ENCODE assay signal across 8 cellular contexts in genomic region chr20:17995967-17996819, GRCh38. TPM values are rescaled to one million over a fixed set of nuclear protein-coding genes. Genes with fewer than 3 reads are reported as not detected.
A peak's percentile ranks its signal among the peaks of the same experiment; 100 is the strongest.
DNase-seq lines count a peak whose midpoint lies in the region; ATAC-seq and TF ChIP-seq lines count a peak whose summit lies in the region.

No MANE protein-coding gene starts in this region.

- H3K27me3 Mint-ChIP-seq in MCF 10A (ENCODE audit: insufficient read depth, unreplicated experiment), result no peaks in the 10 kb centered on the region

- peaks cover 14% of the 10 kb centered on the region for H3K4me1 Mint-ChIP-seq in MCF 10A (ENCODE audit: insufficient read depth, unreplicated experiment)

- TF ChIP-seq CTCF in GM12864 (IDR thresholded peaks at IDR 0.05; ENCODE audit: low read depth, low read length, missing control alignments), result peak; percentile 96
- peak; percentile 89 for TF ChIP-seq CTCF in MCF 10A (IDR thresholded peaks at IDR 0.05; ENCODE audit: unreplicated experiment)

- intact Hi-C loops in MCF 10A (cut with micrococcal nuclease), result loop anchor here (1.0 to 10.0 kb wide), 6 partner anchors 29 to 491 kb away; partner anchors contain the start of gene BFSP1

- CTCF ChIA-PET in MCF 10A (lab: Yijun Ruan, JAX), result interaction anchor here (0.5 to 6.0 kb wide), 56 partner anchors 9 to 1004 kb away, joined by 3 to 68 read pairs (median 4); partner anchors contain the start of genes MGME1 and SNX5

- no peak for ATAC-seq in HG03097 (IDR thresholded peaks at IDR 0.05; ENCODE audit: low FRiP score, unreplicated experiment)

- POLR2A ChIA-PET in MCF 10A (lab: Yijun Ruan, JAX), result interaction anchor here (0.6 to 3.4 kb wide), 10 partner anchors 23 to 491 kb away, joined by 3 to 23 read pairs (median 6); partner anchors contain the start of gene RRBP1

- peaks cover 14% of the 10 kb centered on the region for H3K36me3 Mint-ChIP-seq in MCF 10A (ENCODE audit: insufficient read depth, unreplicated experiment)

- no peak overlapping the region for H3K27ac Mint-ChIP-seq in MCF 10A (ENCODE audit: low read depth, unreplicated experiment)

- H3K4me3 ChIP-seq in GM12864 (ENCODE audit: low read depth, low read length), result no peak overlapping the region

- H3K4me3 Mint-ChIP-seq in MCF 10A (ENCODE audit: unreplicated experiment), result no peak overlapping the region

- no TSS peak for BruUV-seq in MCF 10A (replicated peaks; lab: Mats Ljungman, UMichigan)

- peak; percentile 50 for DNase-seq in ACHN
- no peak for DNase-seq in GM12864 (ENCODE audit: low read depth)
- DNase-seq in LoVo (ENCODE audit: low spot score), result peak; percentile 61
- DNase-seq in SK-MEL-5 (ENCODE audit: low read depth, low spot score), result peak; percentile 82
- DNase-seq in MCF 10A (ENCODE audit: unreplicated experiment), result peak; percentile 75
- DNase-seq in kidney tubule cell (ENCODE audit: low spot score), result peak; percentile 64
- DNase-seq in stimulated activated CD4-positive, alpha-beta T cell treated with anti-CD3 and anti-CD28 coated beads, TNF-alpha, amount 100 ng/mL, for 48 hours (ENCODE audit: low read depth in 3 of 3), result peak in 2 of 3 donors; percentile 4 to 21

- no peaks in the 10 kb centered on the region for H3K9me3 Mint-ChIP-seq in MCF 10A (ENCODE audit: unreplicated experiment)

- in situ Hi-C loops in ACHN (cut with HindIII; ENCODE audit: low pct_ligation_motif_present, low pct_unique_long_range_greater_than_20kb, low sequenced_read_pairs), result no loop called here
- in situ Hi-C loops in SK-MEL-5 (cut with HindIII; ENCODE audit: low pct_unique_long_range_greater_than_20kb, low sequenced_read_pairs), result no loop called here

RNA-seq across cellular contexts. Expression of gene MGME1, which starts 27.4 kb away (rescaled TPM):
- 32.8 and 34.9 TPM in 2 replicates for total RNA-seq in SK-MEL-5 (2014; rRNA removed; shearing (Covaris generic))
- polyA plus RNA-seq in SK-MEL-5 (2015; cell fraction: cytosol; rRNA removed), result 23.7 and 32.6 TPM in 2 replicates
- 42.9 and 43.1 TPM in 2 replicates for polyA plus RNA-seq in SK-MEL-5 (2015; cell fraction: nucleus; rRNA removed)
- 18.0 and 24.0 TPM in 2 replicates for total RNA-seq in MCF 10A (2022)

RNA-seq across cellular contexts. Expression of gene SNX5, which starts 27.6 kb away (rescaled TPM):
- total RNA-seq in SK-MEL-5 (2014; rRNA removed; shearing (Covaris generic)), result 163 and 176 TPM in 2 replicates
- polyA plus RNA-seq in SK-MEL-5 (2015; cell fraction: cytosol; rRNA removed), result 119 and 153 TPM in 2 replicates
- 459 and 517 TPM in 2 replicates for polyA plus RNA-seq in SK-MEL-5 (2015; cell fraction: nucleus; rRNA removed)
- total RNA-seq in MCF 10A (2022), result 108 and 170 TPM in 2 replicates
